In genomic region chr1:13677896-13678295, GRCh38 we compare ENCODE assay signal across 4 cellular contexts.
"Had no signal": no experiment of that assay in that cellular context is flagged by ENCODE, and none has a peak within 500 bp of the region (broad histone marks: within the 10 kb centered on the region; RNA-seq: fewer than 3 reads in every experiment).

No MANE protein-coding gene starts in this region.

- H3K4me3 Mint-ChIP-seq: IgD-negative memory B cell had no signal

- DNase-seq: IMR-90 had no signal

- ATAC-seq: HepG2, K562 had no signal

- H3K36me3 Mint-ChIP-seq: IgD-negative memory B cell had no signal

- H3K9me3 Mint-ChIP-seq: IgD-negative memory B cell had no signal
